ENCODE assay signal across 1 cellular context in the genomic region with DNA sequence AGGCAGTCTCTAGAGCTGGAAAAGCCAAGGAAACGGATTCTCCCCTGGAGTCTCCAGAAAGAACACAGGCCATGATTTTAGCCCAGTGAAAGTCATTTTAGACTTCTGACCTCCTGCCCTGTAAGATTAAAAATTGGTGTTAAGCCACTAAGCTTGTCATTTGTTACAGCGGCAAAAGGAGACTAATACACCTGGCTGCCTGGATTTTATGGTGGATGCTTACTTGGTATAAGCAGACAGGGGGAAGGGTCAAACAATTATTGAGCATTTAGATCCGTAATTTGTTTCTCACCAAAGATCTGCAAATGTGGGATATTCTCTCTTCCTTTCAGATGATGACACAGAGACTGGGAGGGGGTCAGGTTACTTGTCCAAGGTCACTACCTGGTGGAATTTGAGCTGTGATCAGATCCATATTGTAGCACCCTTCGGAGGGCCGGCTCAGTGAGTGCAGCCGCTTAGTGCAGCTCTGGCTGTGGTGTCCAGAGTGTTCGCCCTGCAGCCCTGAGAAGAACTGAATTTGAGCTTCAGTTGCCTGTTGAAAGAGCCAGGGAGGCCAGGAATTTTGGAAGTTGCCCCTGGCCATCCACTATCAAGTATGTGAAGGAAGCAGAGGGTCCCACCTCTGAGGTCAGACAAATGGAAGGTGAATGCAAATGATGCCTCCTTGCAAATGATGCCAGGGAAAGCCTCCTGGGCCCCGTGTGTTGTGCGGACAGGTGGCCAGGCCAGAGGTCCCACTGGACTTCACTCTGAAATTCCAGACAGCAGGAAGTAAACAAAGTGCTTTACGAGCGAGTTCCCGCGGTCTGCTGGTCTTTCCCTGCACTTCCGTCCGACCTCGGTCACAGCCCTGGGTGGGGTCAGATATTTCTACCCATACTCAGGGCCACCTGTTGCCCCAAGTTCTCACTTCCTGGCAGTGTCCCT.
A peak's percentile ranks its signal among the peaks of the same experiment; 100 is the strongest.
TF ChIP-seq lines count a peak whose summit lies in the region.

No MANE protein-coding gene starts in this region.

TF ChIP-seq in HepG2, 621 proteins besides CTCF, POLR2A, EP300 and RAD21 (continued from another document and continues in another):
- TF ChIP-seq, protein P1, sequence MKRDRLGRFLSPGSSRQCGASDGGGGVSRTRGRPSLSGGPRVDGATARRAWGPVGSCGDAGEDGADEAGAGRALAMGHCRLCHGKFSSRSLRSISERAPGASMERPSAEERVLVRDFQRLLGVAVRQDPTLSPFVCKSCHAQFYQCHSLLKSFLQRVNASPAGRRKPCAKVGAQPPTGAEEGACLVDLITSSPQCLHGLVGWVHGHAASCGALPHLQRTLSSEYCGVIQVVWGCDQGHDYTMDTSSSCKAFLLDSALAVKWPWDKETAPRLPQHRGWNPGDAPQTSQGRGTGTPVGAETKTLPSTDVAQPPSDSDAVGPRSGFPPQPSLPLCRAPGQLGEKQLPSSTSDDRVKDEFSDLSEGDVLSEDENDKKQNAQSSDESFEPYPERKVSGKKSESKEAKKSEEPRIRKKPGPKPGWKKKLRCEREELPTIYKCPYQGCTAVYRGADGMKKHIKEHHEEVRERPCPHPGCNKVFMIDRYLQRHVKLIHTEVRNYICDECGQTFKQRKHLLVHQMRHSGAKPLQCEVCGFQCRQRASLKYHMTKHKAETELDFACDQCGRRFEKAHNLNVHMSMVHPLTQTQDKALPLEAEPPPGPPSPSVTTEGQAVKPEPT (CRISPR knock-in tag; IDR thresholded peaks at IDR 0.05; ENCODE audit: low read depth) = 0 out of 2 replicates have a peak, but pooled peaks have one; percentile 71
- TF ChIP-seq HNRNPK (IDR thresholded peaks at IDR 0.05; ENCODE audit: low read depth, low read length, poor library complexity, severe bottlenecking) (no peak), IRX3 (CRISPR knock-in tag; IDR thresholded peaks at IDR 0.05; ENCODE audit: borderline replicate concordance, low read depth) (no peak), ZNF333 (CRISPR knock-in tag; IDR thresholded peaks at IDR 0.05; ENCODE audit: borderline replicate concordance) (no peak), ZNF674 (CRISPR knock-in tag; IDR thresholded peaks at IDR 0.05; ENCODE audit: low read depth) (no peak), ZBTB3 (CRISPR knock-in tag; IDR thresholded peaks at IDR 0.05; ENCODE audit: borderline replicate concordance, low read depth) (peak; percentile 59; the same call in 1 of the 2 replicates), SRSF9 (IDR thresholded peaks at IDR 0.05; ENCODE audit: borderline replicate concordance, insufficient read depth, low read depth, low read length, poor library complexity, severe bottlenecking) (no peak), ZNF253 (CRISPR knock-in tag; IDR thresholded peaks at IDR 0.05; ENCODE audit: borderline replicate concordance) (no peak), ZNF3 (CRISPR knock-in tag; IDR thresholded peaks at IDR 0.05) (no peak), CREM (IDR thresholded peaks at IDR 0.05) (peak; percentile 20), CREM (CRISPR knock-in tag; IDR thresholded peaks at IDR 0.05) (no peak), MIER2 (CRISPR knock-in tag; IDR thresholded peaks at IDR 0.05) (no peak), NFYC (CRISPR knock-in tag; IDR thresholded peaks at IDR 0.05) (no peak), RBM39 (IDR thresholded peaks at IDR 0.05; ENCODE audit: low read depth, low read length, poor library complexity, severe bottlenecking) (no peak), ZFP37 (CRISPR knock-in tag; IDR thresholded peaks at IDR 0.05; ENCODE audit: borderline replicate concordance) (peak; percentile 80; the same call in 1 of the 2 replicates), ZNF136 (CRISPR knock-in tag; IDR thresholded peaks at IDR 0.05; ENCODE audit: low read depth) (no peak), GPN1 (CRISPR knock-in tag; IDR thresholded peaks at IDR 0.05; ENCODE audit: borderline replicate concordance) (no peak), MLLT10 (CRISPR knock-in tag; IDR thresholded peaks at IDR 0.05) (no peak), BORCS8-MEF2B (CRISPR knock-in tag; IDR thresholded peaks at IDR 0.05) (peak; percentile 12; the same call in 1 of the 2 replicates), ZFY (CRISPR knock-in tag; IDR thresholded peaks at IDR 0.05) (peak; percentile 61; the same call in 1 of the 2 replicates), BCL6 (CRISPR knock-in tag; IDR thresholded peaks at IDR 0.05) (peak; percentile 79), ISL2 (CRISPR knock-in tag; IDR thresholded peaks at IDR 0.05) (peak; percentile 69), TBP (CRISPR knock-in tag; IDR thresholded peaks at IDR 0.05) (no peak), MYC (CRISPR knock-in tag; IDR thresholded peaks at IDR 0.05; ENCODE audit: borderline replicate concordance) (peak; percentile 83; the same call in 1 of the 2 replicates), ZNF550 (CRISPR knock-in tag; IDR thresholded peaks at IDR 0.05; ENCODE audit: borderline replicate concordance) (no peak), AGO2 (optimal IDR thresholded peaks at IDR 0.05; ENCODE audit: low read depth, low read length) (no peak), RXRB (CRISPR knock-in tag; IDR thresholded peaks at IDR 0.05; ENCODE audit: borderline replicate concordance) (peak; percentile 95), SRY (CRISPR knock-in tag; IDR thresholded peaks at IDR 0.05) (no peak), SP140L (CRISPR knock-in tag; IDR thresholded peaks at IDR 0.05; ENCODE audit: borderline replicate concordance) (no peak)
- TF ChIP-seq, protein P2, sequence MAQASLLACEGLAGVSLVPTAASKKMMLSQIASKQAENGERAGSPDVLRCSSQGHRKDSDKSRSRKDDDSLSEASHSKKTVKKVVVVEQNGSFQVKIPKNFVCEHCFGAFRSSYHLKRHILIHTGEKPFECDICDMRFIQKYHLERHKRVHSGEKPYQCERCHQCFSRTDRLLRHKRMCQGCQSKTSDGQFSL (CRISPR knock-in tag; IDR thresholded peaks at IDR 0.05) = no peak
- TF ChIP-seq, protein P3, sequence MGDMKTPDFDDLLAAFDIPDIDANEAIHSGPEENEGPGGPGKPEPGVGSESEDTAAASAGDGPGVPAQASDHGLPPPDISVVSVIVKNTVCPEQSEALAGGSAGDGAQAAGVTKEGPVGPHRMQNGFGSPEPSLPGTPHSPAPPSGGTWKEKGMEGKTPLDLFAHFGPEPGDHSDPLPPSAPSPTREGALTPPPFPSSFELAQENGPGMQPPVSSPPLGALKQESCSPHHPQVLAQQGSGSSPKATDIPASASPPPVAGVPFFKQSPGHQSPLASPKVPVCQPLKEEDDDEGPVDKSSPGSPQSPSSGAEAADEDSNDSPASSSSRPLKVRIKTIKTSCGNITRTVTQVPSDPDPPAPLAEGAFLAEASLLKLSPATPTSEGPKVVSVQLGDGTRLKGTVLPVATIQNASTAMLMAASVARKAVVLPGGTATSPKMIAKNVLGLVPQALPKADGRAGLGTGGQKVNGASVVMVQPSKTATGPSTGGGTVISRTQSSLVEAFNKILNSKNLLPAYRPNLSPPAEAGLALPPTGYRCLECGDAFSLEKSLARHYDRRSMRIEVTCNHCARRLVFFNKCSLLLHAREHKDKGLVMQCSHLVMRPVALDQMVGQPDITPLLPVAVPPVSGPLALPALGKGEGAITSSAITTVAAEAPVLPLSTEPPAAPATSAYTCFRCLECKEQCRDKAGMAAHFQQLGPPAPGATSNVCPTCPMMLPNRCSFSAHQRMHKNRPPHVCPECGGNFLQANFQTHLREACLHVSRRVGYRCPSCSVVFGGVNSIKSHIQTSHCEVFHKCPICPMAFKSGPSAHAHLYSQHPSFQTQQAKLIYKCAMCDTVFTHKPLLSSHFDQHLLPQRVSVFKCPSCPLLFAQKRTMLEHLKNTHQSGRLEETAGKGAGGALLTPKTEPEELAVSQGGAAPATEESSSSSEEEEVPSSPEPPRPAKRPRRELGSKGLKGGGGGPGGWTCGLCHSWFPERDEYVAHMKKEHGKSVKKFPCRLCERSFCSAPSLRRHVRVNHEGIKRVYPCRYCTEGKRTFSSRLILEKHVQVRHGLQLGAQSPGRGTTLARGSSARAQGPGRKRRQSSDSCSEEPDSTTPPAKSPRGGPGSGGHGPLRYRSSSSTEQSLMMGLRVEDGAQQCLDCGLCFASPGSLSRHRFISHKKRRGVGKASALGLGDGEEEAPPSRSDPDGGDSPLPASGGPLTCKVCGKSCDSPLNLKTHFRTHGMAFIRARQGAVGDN (CRISPR knock-in tag; IDR thresholded peaks at IDR 0.05) = peak; percentile 92
- TF ChIP-seq, protein P4, sequence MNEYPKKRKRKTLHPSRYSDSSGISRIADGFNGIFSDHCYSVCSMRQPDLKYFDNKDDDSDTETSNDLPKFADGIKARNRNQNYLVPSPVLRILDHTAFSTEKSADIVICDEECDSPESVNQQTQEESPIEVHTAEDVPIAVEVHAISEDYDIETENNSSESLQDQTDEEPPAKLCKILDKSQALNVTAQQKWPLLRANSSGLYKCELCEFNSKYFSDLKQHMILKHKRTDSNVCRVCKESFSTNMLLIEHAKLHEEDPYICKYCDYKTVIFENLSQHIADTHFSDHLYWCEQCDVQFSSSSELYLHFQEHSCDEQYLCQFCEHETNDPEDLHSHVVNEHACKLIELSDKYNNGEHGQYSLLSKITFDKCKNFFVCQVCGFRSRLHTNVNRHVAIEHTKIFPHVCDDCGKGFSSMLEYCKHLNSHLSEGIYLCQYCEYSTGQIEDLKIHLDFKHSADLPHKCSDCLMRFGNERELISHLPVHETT (CRISPR knock-in tag; conservative IDR thresholded peaks at IDR 0.05) = 0 out of 2 replicates have a peak, but pooled peaks have one; percentile 50
- TF ChIP-seq, protein P5, sequence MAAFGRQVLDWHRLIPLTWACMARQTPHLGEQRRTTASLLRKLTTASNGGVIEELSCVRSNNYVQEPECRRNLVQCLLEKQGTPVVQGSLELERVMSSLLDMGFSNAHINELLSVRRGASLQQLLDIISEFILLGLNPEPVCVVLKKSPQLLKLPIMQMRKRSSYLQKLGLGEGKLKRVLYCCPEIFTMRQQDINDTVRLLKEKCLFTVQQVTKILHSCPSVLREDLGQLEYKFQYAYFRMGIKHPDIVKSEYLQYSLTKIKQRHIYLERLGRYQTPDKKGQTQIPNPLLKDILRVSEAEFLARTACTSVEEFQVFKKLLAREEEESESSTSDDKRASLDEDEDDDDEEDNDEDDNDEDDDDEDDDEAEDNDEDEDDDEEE (CRISPR knock-in tag; IDR thresholded peaks at IDR 0.05) = no peak
- TF ChIP-seq, protein P6, sequence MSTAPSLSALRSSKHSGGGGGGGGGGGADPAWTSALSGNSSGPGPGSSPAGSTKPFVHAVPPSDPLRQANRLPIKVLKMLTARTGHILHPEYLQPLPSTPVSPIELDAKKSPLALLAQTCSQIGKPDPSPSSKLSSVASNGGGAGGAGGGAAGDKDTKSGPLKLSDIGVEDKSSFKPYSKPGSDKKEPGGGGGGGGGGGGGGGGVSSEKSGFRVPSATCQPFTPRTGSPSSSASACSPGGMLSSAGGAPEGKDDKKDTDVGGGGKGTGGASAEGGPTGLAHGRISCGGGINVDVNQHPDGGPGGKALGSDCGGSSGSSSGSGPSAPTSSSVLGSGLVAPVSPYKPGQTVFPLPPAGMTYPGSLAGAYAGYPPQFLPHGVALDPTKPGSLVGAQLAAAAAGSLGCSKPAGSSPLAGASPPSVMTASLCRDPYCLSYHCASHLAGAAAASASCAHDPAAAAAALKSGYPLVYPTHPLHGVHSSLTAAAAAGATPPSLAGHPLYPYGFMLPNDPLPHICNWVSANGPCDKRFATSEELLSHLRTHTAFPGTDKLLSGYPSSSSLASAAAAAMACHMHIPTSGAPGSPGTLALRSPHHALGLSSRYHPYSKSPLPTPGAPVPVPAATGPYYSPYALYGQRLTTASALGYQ (CRISPR knock-in tag; IDR thresholded peaks at IDR 0.05) = no peak; the same call in 1 of the 2 replicates
- TF ChIP-seq, protein P7, sequence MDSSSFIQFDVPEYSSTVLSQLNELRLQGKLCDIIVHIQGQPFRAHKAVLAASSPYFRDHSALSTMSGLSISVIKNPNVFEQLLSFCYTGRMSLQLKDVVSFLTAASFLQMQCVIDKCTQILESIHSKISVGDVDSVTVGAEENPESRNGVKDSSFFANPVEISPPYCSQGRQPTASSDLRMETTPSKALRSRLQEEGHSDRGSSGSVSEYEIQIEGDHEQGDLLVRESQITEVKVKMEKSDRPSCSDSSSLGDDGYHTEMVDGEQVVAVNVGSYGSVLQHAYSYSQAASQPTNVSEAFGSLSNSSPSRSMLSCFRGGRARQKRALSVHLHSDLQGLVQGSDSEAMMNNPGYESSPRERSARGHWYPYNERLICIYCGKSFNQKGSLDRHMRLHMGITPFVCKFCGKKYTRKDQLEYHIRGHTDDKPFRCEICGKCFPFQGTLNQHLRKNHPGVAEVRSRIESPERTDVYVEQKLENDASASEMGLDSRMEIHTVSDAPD (CRISPR knock-in tag; IDR thresholded peaks at IDR 0.05) = no peak
- TF ChIP-seq, protein P8, sequence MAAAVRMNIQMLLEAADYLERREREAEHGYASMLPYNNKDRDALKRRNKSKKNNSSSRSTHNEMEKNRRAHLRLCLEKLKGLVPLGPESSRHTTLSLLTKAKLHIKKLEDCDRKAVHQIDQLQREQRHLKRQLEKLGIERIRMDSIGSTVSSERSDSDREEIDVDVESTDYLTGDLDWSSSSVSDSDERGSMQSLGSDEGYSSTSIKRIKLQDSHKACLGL (CRISPR knock-in tag; IDR thresholded peaks at IDR 0.05) = no peak
- TF ChIP-seq, protein P9, sequence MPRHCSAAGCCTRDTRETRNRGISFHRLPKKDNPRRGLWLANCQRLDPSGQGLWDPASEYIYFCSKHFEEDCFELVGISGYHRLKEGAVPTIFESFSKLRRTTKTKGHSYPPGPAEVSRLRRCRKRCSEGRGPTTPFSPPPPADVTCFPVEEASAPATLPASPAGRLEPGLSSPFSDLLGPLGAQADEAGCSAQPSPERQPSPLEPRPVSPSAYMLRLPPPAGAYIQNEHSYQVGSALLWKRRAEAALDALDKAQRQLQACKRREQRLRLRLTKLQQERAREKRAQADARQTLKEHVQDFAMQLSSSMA (CRISPR knock-in tag; IDR thresholded peaks at IDR 0.05) = no peak
- TF ChIP-seq, protein P10, sequence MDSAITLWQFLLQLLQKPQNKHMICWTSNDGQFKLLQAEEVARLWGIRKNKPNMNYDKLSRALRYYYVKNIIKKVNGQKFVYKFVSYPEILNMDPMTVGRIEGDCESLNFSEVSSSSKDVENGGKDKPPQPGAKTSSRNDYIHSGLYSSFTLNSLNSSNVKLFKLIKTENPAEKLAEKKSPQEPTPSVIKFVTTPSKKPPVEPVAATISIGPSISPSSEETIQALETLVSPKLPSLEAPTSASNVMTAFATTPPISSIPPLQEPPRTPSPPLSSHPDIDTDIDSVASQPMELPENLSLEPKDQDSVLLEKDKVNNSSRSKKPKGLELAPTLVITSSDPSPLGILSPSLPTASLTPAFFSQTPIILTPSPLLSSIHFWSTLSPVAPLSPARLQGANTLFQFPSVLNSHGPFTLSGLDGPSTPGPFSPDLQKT (CRISPR knock-in tag; IDR thresholded peaks at IDR 0.05; ENCODE audit: borderline replicate concordance) = no peak
